Comparison of ENCODE assay signal across 9 cellular contexts in genomic region chr6:142822882-142823578, GRCh38.
DNase-seq lines count a peak whose midpoint lies in the region; ATAC-seq, FAIRE-seq and TF ChIP-seq lines count a peak whose summit lies in the region.
"Had no signal": no experiment of that assay in that cellular context is flagged by ENCODE, and none has a peak within 500 bp of the region (broad histone marks: within the 10 kb centered on the region; RNA-seq: fewer than 3 reads in every experiment).

No MANE protein-coding gene starts in this region.

- CTCF ChIA-PET in HepG2 (lab: Yijun Ruan, JAX; ENCODE audit: low intra/inter-chr PET ratio, low total read pairs), result no interaction called here
- CTCF ChIA-PET in H1 (lab: Charles Lee; ENCODE audit: partially characterized antibody), result interaction anchor here (0.5 to 4.1 kb wide), 18 partner anchors 9 to 625 kb away, joined by 3 to 20 read pairs (median 4); no protein-coding TSS in a partner anchor

- H2BK5ac ChIP-seq in H1 (ENCODE audit: low read depth, low read length), result no peak overlapping the region

- H3K56ac ChIP-seq in H1 (replicated peaks; ENCODE audit: insufficient read length, low read depth, low read length), result no peak overlapping the region

- no peak overlapping the region for H3K27ac ChIP-seq in HepG2 (ENCODE audit: extremely low read length, insufficient read depth, low read length)
- H3K27ac ChIP-seq in right lobe of liver, result no peak overlapping the region
- H3K27ac ChIP-seq in H1 (ENCODE audit: low read depth, low read length), result no peak overlapping the region
- no peak overlapping the region for H3K27ac ChIP-seq in testis
- H3K27ac ChIP-seq: thoracic aorta had no signal

- H4K20me1 ChIP-seq in HepG2 (ENCODE audit: insufficient read depth, low read length) (no peaks in the 10 kb centered on the region), H1 (replicated peaks in 1 of 2; ENCODE audit: control insufficient read depth in 1 of 2, insufficient read depth in 2 of 2, low read length in 2 of 2) (no peaks in the 10 kb centered on the region)

- no peaks in the 10 kb centered on the region for H3K36me3 ChIP-seq in HepG2 (replicated peaks in 1 of 2; ENCODE audit: control insufficient read depth in 1 of 2, insufficient read depth in 2 of 2, low read length in 2 of 2)
- H3K36me3 ChIP-seq in right lobe of liver, result no peaks in the 10 kb centered on the region
- H3K36me3 ChIP-seq in H1 (ENCODE audit: control insufficient read depth in 2 of 4, insufficient read depth in 4 of 4, low read length in 3 of 4), result no peaks in the 10 kb centered on the region
- no peaks in the 10 kb centered on the region for H3K36me3 ChIP-seq in testis (ENCODE audit: low read depth, missing control alignments)
- H3K36me3 ChIP-seq: thoracic aorta had no signal

- no peak overlapping the region for H3K4ac ChIP-seq in H1 (replicated peaks; ENCODE audit: insufficient read length, low read depth, low read length)

- H2BK20ac ChIP-seq in H1 (ENCODE audit: low read length), result no peak overlapping the region

- in situ Hi-C loops in HepG2 (cut with HindIII; ENCODE audit: extremely low pct_ligation_motif_present, low pct_unique_long_range_greater_than_20kb), result no loop called here

- no peak overlapping the region for H2AFZ ChIP-seq in HepG2 (ENCODE audit: low read length)
- H2AFZ ChIP-seq in H1 (ENCODE audit: low read length), result no peak overlapping the region

- BruUV-seq in HepG2 (replicated peaks; lab: Mats Ljungman, UMichigan), result no TSS peak

- no peak overlapping the region for H4K91ac ChIP-seq in H1 (replicated peaks; ENCODE audit: insufficient read length, low read length)

- no peak overlapping the region for H4K8ac ChIP-seq in H1 (ENCODE audit: extremely low read depth, insufficient read depth, low read length)

- WGBS in HepG2 (ENCODE audit: low lambda C conversion rate), result 86% methylated on average over 10 of the region's 10 CpGs
- 77% methylated on average over 10 of the region's 10 CpGs for WGBS in right lobe of liver (ENCODE audit: insufficient coverage, low coverage, low lambda C conversion rate, missing lambda C conversion rate)
- WGBS in H1 (ENCODE audit: extremely low coverage in 1 of 2, insufficient coverage in 1 of 2, insufficient read length in 1 of 2, insufficient replicate concordance in 2 of 2, low coverage in 1 of 2, low lambda C conversion rate in 2 of 2, missing lambda C conversion rate in 1 of 2), 2 experiments, result 65% methylated on average over 10 of the region's 10 CpGs; no CpG with 5 or more reads in 1 of the 2 experiments
- 67 to 71% methylated on average over 10 of the region's 10 CpGs for WGBS in testis, 2 donors

- DNase-seq in HepG2 (ENCODE audit: low spot score) (no peak), right lobe of liver (no peak), NOMO-1 treated with dmso at 0.1 percent for 144 hours (lab: John Stamatoyannopoulos, UW; ENCODE audit: unreplicated experiment) (peak; percentile 26), H1 (ENCODE audit: low read depth in 1 of 2, low spot score in 2 of 2) (peak; percentile 61 to 83), testis (peak; percentile 26), NCI-H1048 (lab: John Stamatoyannopoulos, UW) (no peak), cerebellar cortex (ENCODE audit: low spot score) (no peak)

- H3K9ac ChIP-seq in HepG2 (ENCODE audit: insufficient read depth, low read depth, low read length) (no peak overlapping the region), H1 (replicated peaks in 1 of 4; ENCODE audit: extremely low read depth in 1 of 4, low read depth in 3 of 4, low read length in 3 of 4) (no peak overlapping the region)

- no peak for TF ChIP-seq RAD21 in HepG2 (CRISPR knock-in tag; IDR thresholded peaks at IDR 0.05)
- peak; percentile 57 to 75 for TF ChIP-seq RAD21 in H1 (IDR thresholded peaks at IDR 0.05 in 1 of 2, conservative IDR thresholded peaks at IDR 0.05 in 1 of 2; ENCODE audit: low read depth in 2 of 2, low read length in 2 of 2)

- no peak overlapping the region for H2BK12ac ChIP-seq in H1 (ENCODE audit: low read depth, low read length)

- intact Hi-C loops in HepG2 (cut with micrococcal nuclease; ENCODE audit: unreplicated experiment) (no loop called here), right lobe of liver (cut with DNase I) (no loop called here), testis (cut with DNase I; ENCODE audit: low total_unique reads) (no loop called here)

- H3K4me1 ChIP-seq in HepG2 (ENCODE audit: insufficient read depth, low read length) (peaks cover 30% of the 10 kb centered on the region), right lobe of liver (peaks cover 0 to 27% (median 2%) of the 10 kb centered on the region in 4 donors), H1 (replicated peaks in 1 of 4; ENCODE audit: control insufficient read depth in 3 of 4, insufficient read depth in 4 of 4, low read length in 3 of 4) (peaks cover 0 to 5% (median 1%) of the 10 kb centered on the region in 4 experiments; a peak in 2 of 7 replicates), testis (peaks cover 3% of the 10 kb centered on the region)

- H3K23ac ChIP-seq in H1 (ENCODE audit: insufficient read length), result no peak overlapping the region

- no peak overlapping the region for H4K5ac ChIP-seq in H1 (ENCODE audit: insufficient read length, low read depth, low read length)

- ATAC-seq in HepG2 (peak; percentile 71), right lobe of liver (no peak), GM19351 (IDR thresholded peaks at IDR 0.05; ENCODE audit: unreplicated experiment) (no peak)

- H3K79me1 ChIP-seq in H1 (ENCODE audit: low read depth, low read length), result no peaks in the 10 kb centered on the region

- no peak overlapping the region for H3K14ac ChIP-seq in H1 (ENCODE audit: insufficient read length)

- H3K9me3 ChIP-seq in HepG2 (ENCODE audit: low read length) (no peaks in the 10 kb centered on the region), right lobe of liver (no peaks in the 10 kb centered on the region), H1 (ENCODE audit: insufficient read depth in 2 of 2, low read depth in 1 of 2, low read length in 1 of 2) (no peaks in the 10 kb centered on the region), testis (no peaks in the 10 kb centered on the region)
- H3K9me3 ChIP-seq: thoracic aorta had no signal

- POLR2A ChIA-PET in HepG2 (lab: Yijun Ruan, JAX) (no interaction called here), H1 (lab: Charles Lee; ENCODE audit: partially characterized antibody) (no interaction called here)

- H3K79me2 ChIP-seq in HepG2 (ENCODE audit: insufficient read depth, low read length), result no peaks in the 10 kb centered on the region
- H3K79me2 ChIP-seq in H1 (ENCODE audit: control insufficient read depth in 1 of 2, insufficient read depth in 2 of 2, low read length in 2 of 2), result no peaks in the 10 kb centered on the region; a peak in 1 of 4 replicates

- no peak overlapping the region for H2BK15ac ChIP-seq in H1 (ENCODE audit: low read length)

- no peak for FAIRE-seq in HepG2 (lab: Jason Lieb, UNC)
- FAIRE-seq in H1 (lab: Jason Lieb, UNC), result no peak

- H3K27me3 ChIP-seq in HepG2 (ENCODE audit: control insufficient read depth in 1 of 2, insufficient read depth in 2 of 2, low read length in 2 of 2) (no peaks in the 10 kb centered on the region), right lobe of liver (no peaks in the 10 kb centered on the region), H1 (replicated peaks in 1 of 4; ENCODE audit: control insufficient read depth in 3 of 4, extremely low read depth in 1 of 4, insufficient read depth in 3 of 4, low read length in 3 of 4) (no peaks in the 10 kb centered on the region), testis (no peaks in the 10 kb centered on the region)

- H3K4me2 ChIP-seq in HepG2 (ENCODE audit: low read depth, low read length) (no peak overlapping the region), H1 (ENCODE audit: insufficient read depth in 1 of 2, low read depth in 2 of 2, low read length in 2 of 2) (no peak overlapping the region)

- H3K23me2 ChIP-seq in H1 (ENCODE audit: low read depth, low read length), result no peaks in the 10 kb centered on the region

- H3K4me3 ChIP-seq in HepG2 (replicated peaks in 1 of 3; ENCODE audit: insufficient read depth in 1 of 3, low read depth in 2 of 3, low read length in 3 of 3) (no peak overlapping the region), right lobe of liver (no peak overlapping the region), H1 (ENCODE audit: extremely low read depth in 1 of 4, insufficient read depth in 2 of 4, low read depth in 3 of 4, low read length in 4 of 4) (no peak overlapping the region), testis (no peak overlapping the region)
- H3K4me3 ChIP-seq: thoracic aorta had no signal

- TF ChIP-seq POLR2A in HepG2 (IDR thresholded peaks at IDR 0.05; ENCODE audit: insufficient read depth in 1 of 2, low read depth in 2 of 2, low read length in 2 of 2) (no peak), right lobe of liver (IDR thresholded peaks at IDR 0.05) (no peak), H1 (IDR thresholded peaks at IDR 0.05; ENCODE audit: control extremely low read depth in 1 of 2, low read depth in 2 of 2, low read length in 2 of 2) (no peak), testis (IDR thresholded peaks at IDR 0.05) (no peak)

- H2BK120ac ChIP-seq in H1 (replicated peaks; ENCODE audit: low read depth, low read length), result no peak overlapping the region

- H3K18ac ChIP-seq in H1 (ENCODE audit: extremely low read depth, low read length), result no peak overlapping the region

- TF ChIP-seq CTCF in HepG2 (CRISPR knock-in tag; IDR thresholded peaks at IDR 0.05) (peak; percentile 57), right lobe of liver (IDR thresholded peaks at IDR 0.05) (no peak), H1 (IDR thresholded peaks at IDR 0.05; ENCODE audit: control extremely low read depth in 1 of 3, insufficient read depth in 1 of 3, low read depth in 1 of 3, low read length in 3 of 3) (peak; percentile 91 to 94 (median 93)), testis (IDR thresholded peaks at IDR 0.05) (peak in 2 of 3 experiments; percentile 12 to 21)

- H2AK5ac ChIP-seq in H1 (ENCODE audit: low read depth, low read length), result no peak overlapping the region

- TF ChIP-seq EP300 in HepG2 (IDR thresholded peaks at IDR 0.05; ENCODE audit: low read depth in 2 of 2, low read length in 2 of 2) (no peak), HepG2 (CRISPR knock-in tag; IDR thresholded peaks at IDR 0.05; ENCODE audit: borderline replicate concordance) (no peak), H1 (IDR thresholded peaks at IDR 0.05; ENCODE audit: borderline replicate concordance in 1 of 2, low read depth in 2 of 2, low read length in 2 of 2) (no peak)

TF ChIP-seq in HepG2, 621 proteins besides CTCF, POLR2A, EP300 and RAD21 (continues in another document):
- TF ChIP-seq SALL1 (CRISPR knock-in tag; IDR thresholded peaks at IDR 0.05) (no peak), POGZ (CRISPR knock-in tag; IDR thresholded peaks at IDR 0.05) (peak; percentile 65; the same call in 1 of the 2 replicates), GATA4 (IDR thresholded peaks at IDR 0.05; ENCODE audit: borderline replicate concordance, low read depth) (no peak), ZMYM4 (CRISPR knock-in tag; IDR thresholded peaks at IDR 0.05) (peak; percentile 63), ZNF619 (CRISPR knock-in tag; IDR thresholded peaks at IDR 0.05) (no peak)

TF ChIP-seq in H1, 55 proteins besides CTCF, POLR2A, EP300 and RAD21 (continues in another document):
- TF ChIP-seq SIX5 (IDR thresholded peaks at IDR 0.05; ENCODE audit: low read depth, low read length), result no peak
- TF ChIP-seq HDAC2 (IDR thresholded peaks at IDR 0.05; ENCODE audit: borderline replicate concordance in 1 of 2, low read depth in 2 of 2, low read length in 2 of 2), result no peak

Comparison
In these comparisons a context has a peak if more than half of its experiments do, and no peak if none do; other contexts are left out.
1. CTCF ChIP-seq: peak in HepG2 (single experiment), H1 (3 of 3) and testis (2 of 3); none in right lobe of liver (0 of 4).
2. DNase-seq: peak in NOMO-1 treated with dmso at 0.1 percent for 144 hours (single experiment), H1 (2 of 2) and testis (single experiment); none in HepG2 (single experiment), right lobe of liver (0 of 3), NCI-H1048 (single experiment) and cerebellar cortex (single experiment).
3. Of the 41 proteins assayed by ChIP-seq in both HepG2 and H1: peak only in HepG2: none; only in H1: MAX and RAD21; in both: CTCF and YY1; in neither: 37.